9 cellular contexts compared by ENCODE assay signal in the genomic region with DNA sequence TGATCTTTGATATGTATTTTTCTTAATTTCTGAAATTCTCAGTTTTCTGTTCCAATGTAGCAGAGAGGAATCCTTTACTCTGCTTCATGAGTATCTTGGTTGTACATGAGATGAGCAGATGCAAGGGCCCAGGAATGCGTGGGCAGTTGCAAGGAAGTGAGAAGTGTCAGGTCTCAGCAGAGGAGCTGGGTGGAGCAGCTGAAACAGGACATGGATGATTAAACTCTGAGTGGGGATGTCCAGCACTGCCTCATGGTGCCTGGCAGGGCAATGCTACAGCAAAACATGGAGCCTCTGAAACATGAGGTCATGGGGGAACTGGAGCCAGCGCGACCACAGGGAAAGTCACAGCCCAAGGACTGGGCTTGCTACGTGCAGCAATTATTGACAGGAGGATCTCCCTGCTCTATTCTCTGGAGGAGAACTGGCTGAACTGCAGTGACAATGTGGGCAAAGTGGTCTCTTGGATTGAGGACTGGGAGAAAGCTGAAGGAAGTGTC. TPM values are rescaled to one million over a fixed set of nuclear protein-coding genes. Genes with fewer than 3 reads are reported as not detected.
DNase-seq lines count a peak whose midpoint lies in the region; ATAC-seq and TF ChIP-seq lines count a peak whose summit lies in the region.
"Had no signal": no experiment of that assay in that cellular context is flagged by ENCODE, and none has a peak within 500 bp of the region (broad histone marks: within the 10 kb centered on the region; RNA-seq: fewer than 3 reads in every experiment).

No MANE protein-coding gene starts in this region.

- H3K27me3 Mint-ChIP-seq in activated naive CD4-positive, alpha-beta T cell treated with anti-CD3 and anti-CD28 coated beads for 36 hours (ENCODE audit: low read depth) = peaks cover 8% of the 10 kb centered on the region
- H3K27me3 Mint-ChIP-seq in activated naive CD4-positive, alpha-beta T cell treated with anti-CD3 and anti-CD28 coated beads, Interleukin-2, amount 10 ng/mL, durations not matched to agents 7 days and 5 days = peaks cover 17% of the 10 kb centered on the region
- peaks cover 9% of the 10 kb centered on the region for H3K27me3 Mint-ChIP-seq in stimulated activated memory B cell treated with anti-CD40 and anti-IgM and Interleukin-4, amounts not matched to agents 10 μg/mL and 1 μg/mL and 100 μg/mL, for 72 hours
- H3K27me3 Mint-ChIP-seq: activated naive CD4-positive, alpha-beta T cell treated with anti-CD3 and anti-CD28 coated beads, Interleukin-2, amount 50 U/mL, for 24 hours had no signal

- peak; percentile 68 for DNase-seq in activated naive CD4-positive, alpha-beta T cell treated with anti-CD3 and anti-CD28 coated beads for 36 hours
- DNase-seq in activated naive CD4-positive, alpha-beta T cell treated with anti-CD3 and anti-CD28 coated beads, Interleukin-2, amount 10 ng/mL, durations not matched to agents 7 days and 5 days = no peak
- peak; percentile 8 for DNase-seq in SK-N-DZ (ENCODE audit: low spot score)
- DNase-seq in heart left ventricle = peak in 4 of 5 donors; percentile 39 to 63 (median 48)
- no peak for DNase-seq in Ammon's horn (ENCODE audit: low spot score)
- DNase-seq in NCI-H2171 treated with DMSO at 0.1 percent for 48 hours (lab: John Stamatoyannopoulos, UW) = no peak

- CTCF ChIA-PET in activated naive CD4-positive, alpha-beta T cell treated with anti-CD3 and anti-CD28 coated beads for 36 hours (lab: Charles Lee) = no interaction called here
- CTCF ChIA-PET in activated naive CD4-positive, alpha-beta T cell treated with anti-CD3 and anti-CD28 coated beads, Interleukin-2, amount 10 ng/mL, durations not matched to agents 7 days and 5 days (lab: Charles Lee) = no interaction called here

- H3K27me3 ChIP-seq in heart left ventricle = no peaks in the 10 kb centered on the region

- H3K27ac Mint-ChIP-seq in activated naive CD4-positive, alpha-beta T cell treated with anti-CD3 and anti-CD28 coated beads for 36 hours = no peak overlapping the region
- H3K27ac Mint-ChIP-seq in activated naive CD4-positive, alpha-beta T cell treated with anti-CD3 and anti-CD28 coated beads, Interleukin-2, amount 10 ng/mL, durations not matched to agents 7 days and 5 days = no peak overlapping the region
- peak overlapping the region; percentile 2 for H3K27ac Mint-ChIP-seq in stimulated activated memory B cell treated with anti-CD40 and anti-IgM and Interleukin-4, amounts not matched to agents 10 μg/mL and 1 μg/mL and 100 μg/mL, for 72 hours
- H3K27ac Mint-ChIP-seq: activated naive CD4-positive, alpha-beta T cell treated with anti-CD3 and anti-CD28 coated beads, Interleukin-2, amount 50 U/mL, for 24 hours had no signal

- no peak for TF ChIP-seq POLR2A in heart left ventricle (IDR thresholded peaks at IDR 0.05)

- ATAC-seq in HG02884 (IDR thresholded peaks at IDR 0.05; ENCODE audit: unreplicated experiment) = peak; percentile 91
- ATAC-seq in heart left ventricle = peak; percentile 49 to 87 (median 81)
- peak; percentile 95 for ATAC-seq in stimulated activated memory B cell treated with anti-CD40 and anti-IgM and Interleukin-4, amounts not matched to agents 10 μg/mL and 1 μg/mL and 100 μg/mL, for 72 hours

- peak overlapping the region in 5 of 12 donors; percentile 0 to 61 (median 38) for H3K27ac ChIP-seq in heart left ventricle

- H3K36me3 ChIP-seq in heart left ventricle = no peaks in the 10 kb centered on the region

- peaks cover 0 to 49% (median 20%) of the 10 kb centered on the region in 12 donors for H3K4me1 ChIP-seq in heart left ventricle

- no peak for TF ChIP-seq CTCF in heart left ventricle (IDR thresholded peaks at IDR 0.05)

- H3K9me3 Mint-ChIP-seq in activated naive CD4-positive, alpha-beta T cell treated with anti-CD3 and anti-CD28 coated beads for 36 hours = no peaks in the 10 kb centered on the region
- H3K9me3 Mint-ChIP-seq in activated naive CD4-positive, alpha-beta T cell treated with anti-CD3 and anti-CD28 coated beads, Interleukin-2, amount 10 ng/mL, durations not matched to agents 7 days and 5 days = no peaks in the 10 kb centered on the region
- H3K9me3 Mint-ChIP-seq in stimulated activated memory B cell treated with anti-CD40 and anti-IgM and Interleukin-4, amounts not matched to agents 10 μg/mL and 1 μg/mL and 100 μg/mL, for 72 hours = no peaks in the 10 kb centered on the region
- H3K9me3 Mint-ChIP-seq: activated naive CD4-positive, alpha-beta T cell treated with anti-CD3 and anti-CD28 coated beads, Interleukin-2, amount 50 U/mL, for 24 hours had no signal

- H3K36me3 Mint-ChIP-seq in activated naive CD4-positive, alpha-beta T cell treated with anti-CD3 and anti-CD28 coated beads for 36 hours (ENCODE audit: low read depth) = no peaks in the 10 kb centered on the region
- no peaks in the 10 kb centered on the region for H3K36me3 Mint-ChIP-seq in activated naive CD4-positive, alpha-beta T cell treated with anti-CD3 and anti-CD28 coated beads, Interleukin-2, amount 10 ng/mL, durations not matched to agents 7 days and 5 days
- H3K36me3 Mint-ChIP-seq in stimulated activated memory B cell treated with anti-CD40 and anti-IgM and Interleukin-4, amounts not matched to agents 10 μg/mL and 1 μg/mL and 100 μg/mL, for 72 hours = no peaks in the 10 kb centered on the region
- H3K36me3 Mint-ChIP-seq: activated naive CD4-positive, alpha-beta T cell treated with anti-CD3 and anti-CD28 coated beads, Interleukin-2, amount 50 U/mL, for 24 hours had no signal

- H3K4me3 ChIP-seq in heart left ventricle = no peak overlapping the region

- no peak overlapping the region for H3K4me3 Mint-ChIP-seq in activated naive CD4-positive, alpha-beta T cell treated with anti-CD3 and anti-CD28 coated beads for 36 hours
- H3K4me3 Mint-ChIP-seq in activated naive CD4-positive, alpha-beta T cell treated with anti-CD3 and anti-CD28 coated beads, Interleukin-2, amount 10 ng/mL, durations not matched to agents 7 days and 5 days = no peak overlapping the region
- H3K4me3 Mint-ChIP-seq in stimulated activated memory B cell treated with anti-CD40 and anti-IgM and Interleukin-4, amounts not matched to agents 10 μg/mL and 1 μg/mL and 100 μg/mL, for 72 hours = no peak overlapping the region
- H3K4me3 Mint-ChIP-seq: activated naive CD4-positive, alpha-beta T cell treated with anti-CD3 and anti-CD28 coated beads, Interleukin-2, amount 50 U/mL, for 24 hours had no signal

- peaks cover 11% of the 10 kb centered on the region for H3K4me1 Mint-ChIP-seq in activated naive CD4-positive, alpha-beta T cell treated with anti-CD3 and anti-CD28 coated beads for 36 hours (ENCODE audit: low read depth)
- H3K4me1 Mint-ChIP-seq in activated naive CD4-positive, alpha-beta T cell treated with anti-CD3 and anti-CD28 coated beads, Interleukin-2, amount 10 ng/mL, durations not matched to agents 7 days and 5 days = peaks cover 7% of the 10 kb centered on the region
- H3K4me1 Mint-ChIP-seq in stimulated activated memory B cell treated with anti-CD40 and anti-IgM and Interleukin-4, amounts not matched to agents 10 μg/mL and 1 μg/mL and 100 μg/mL, for 72 hours = peaks cover 18% of the 10 kb centered on the region

- no peaks in the 10 kb centered on the region for H3K9me3 ChIP-seq in heart left ventricle

- 43 to 52% (median 48%) methylated on average over 4 of the region's 4 CpGs for WGBS in heart left ventricle, 4 donors

- intact Hi-C loops in activated naive CD4-positive, alpha-beta T cell treated with anti-CD3 and anti-CD28 coated beads for 36 hours (cut with micrococcal nuclease) = no loop called here
- intact Hi-C loops in heart left ventricle (cut with DNase I) = loop anchor here in 2 of 10 donors (5.0 kb wide), 2 partner anchors 38 to 43 kb away; no protein-coding TSS in a partner anchor

RNA-seq across cellular contexts. Expression of gene COLGALT2, which starts 48.4 kb away (rescaled TPM):
- total RNA-seq in activated naive CD4-positive, alpha-beta T cell treated with anti-CD3 and anti-CD28 coated beads for 36 hours = 1 to 10 TPM; 1.2 to 1.4 TPM
- 1.5 and 2.4 TPM in 2 replicates for polyA plus RNA-seq in SK-N-DZ (2014; cell fraction: cytosol; rRNA removed)
- 1.5 and 3.1 TPM in 2 replicates for polyA plus RNA-seq in SK-N-DZ (2014; cell fraction: nucleus; rRNA removed)
- total RNA-seq in heart left ventricle = 10 to 100 TPM in 1 of 9 donors, 1 to 10 TPM in 8; 3.1 to 10.3 (median 5.3) TPM
- polyA plus RNA-seq in heart left ventricle = 1 to 10 TPM; 1.2 to 1.4 TPM

Comparison
In these comparisons a context has a peak if more than half of its experiments do, and no peak if none do; other contexts are left out.
1. DNase-seq: peak in activated naive CD4-positive, alpha-beta T cell treated with anti-CD3 and anti-CD28 coated beads for 36 hours (single experiment), SK-N-DZ (single experiment) and heart left ventricle (4 of 5); none in activated naive CD4-positive, alpha-beta T cell treated with anti-CD3 and anti-CD28 coated beads, Interleukin-2, amount 10 ng/mL, durations not matched to agents 7 days and 5 days (single experiment), Ammon's horn (single experiment) and NCI-H2171 treated with DMSO at 0.1 percent for 48 hours (single experiment).
2. Peak in every context shown above with its lines, with median percentiles within 50 percentile points of each other: ATAC-seq.